Comparison of ENCODE assay signal across 1 cellular context in the genomic region with DNA sequence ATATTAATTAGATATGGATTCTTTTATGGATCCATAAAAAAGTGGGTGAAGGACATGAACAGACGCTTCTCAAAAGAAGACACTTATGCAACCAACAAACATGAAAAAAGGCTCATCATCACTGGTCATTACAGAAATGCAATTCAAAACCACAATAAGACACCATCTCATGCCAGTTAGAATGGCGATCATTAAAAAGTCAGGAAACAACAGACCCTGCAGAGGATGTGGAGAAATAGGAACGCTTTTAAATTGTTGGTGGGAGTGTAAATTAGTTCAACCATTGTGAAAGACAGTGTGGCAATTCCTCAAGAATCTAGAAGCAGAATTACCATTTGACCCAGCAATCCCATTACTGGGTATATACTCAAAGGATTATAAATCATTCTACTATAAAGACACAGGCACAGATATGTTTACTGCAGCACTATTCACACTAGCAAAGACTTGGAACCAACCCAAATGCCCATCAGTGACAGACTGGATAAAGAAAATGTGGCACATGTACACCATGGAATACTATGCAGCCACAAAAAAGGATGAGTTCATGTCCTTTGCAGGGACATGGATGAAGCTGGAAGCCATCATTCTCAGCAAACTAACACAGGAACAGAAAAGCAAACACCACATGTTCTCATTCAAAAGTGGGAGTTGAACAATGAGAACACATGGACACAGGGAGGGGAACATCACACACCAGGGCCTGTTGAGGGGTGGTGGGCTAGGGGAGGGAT. TPM values are rescaled to one million over a fixed set of nuclear protein-coding genes. Genes with fewer than 3 reads are reported as not detected.
"Had no signal": no experiment of that assay in that cellular context is flagged by ENCODE, and none has a peak within 500 bp of the region (broad histone marks: within the 10 kb centered on the region; RNA-seq: fewer than 3 reads in every experiment).

No MANE protein-coding gene starts in this region.

RNA-seq across cellular contexts. Expression of gene ATP8B4, which starts 13.4 kb away (rescaled TPM):
- total RNA-seq: foreskin keratinocyte had no signal
